ENCODE assay signal across 9 cellular contexts in genomic region chr9:63816742-63817621, GRCh38.
DNase-seq lines count a peak whose midpoint lies in the region; TF ChIP-seq lines count a peak whose summit lies in the region.
"Had no signal": no experiment of that assay in that cellular context is flagged by ENCODE, and none has a peak within 500 bp of the region (broad histone marks: within the 10 kb centered on the region; RNA-seq: fewer than 3 reads in every experiment).

No MANE protein-coding gene starts in this region.

- H3K27ac ChIP-seq in subcutaneous abdominal adipose tissue (ENCODE audit: low read depth, low read length): no peak overlapping the region

- H3K27ac Mint-ChIP-seq in activated T-cell treated with anti-CD3 and anti-CD28 coated beads, Interleukin-2, amount 50 U/mL, for 24 hours: peak overlapping the region; percentile 9
- no peak overlapping the region for H3K27ac Mint-ChIP-seq in nephron progenitor cell

- peak overlapping the region; percentile 53 for H3K4me3 ChIP-seq in fibroblast of pulmonary artery (replicated peaks; ENCODE audit: low read depth, low read length)
- H3K4me3 ChIP-seq in subcutaneous abdominal adipose tissue (ENCODE audit: low read depth in 1 of 5, low read length in 5 of 5): peak overlapping the region; percentile 29 to 61 (median 46)
- H3K4me3 ChIP-seq: HAP-1 had no signal

- no peaks in the 10 kb centered on the region for H3K36me3 ChIP-seq in subcutaneous abdominal adipose tissue (ENCODE audit: control insufficient read depth in 5 of 5, insufficient read depth in 5 of 5, low read length in 5 of 5)
- H3K36me3 ChIP-seq: HAP-1 had no signal

- peak overlapping the region; percentile 67 for H3K4me3 Mint-ChIP-seq in activated T-cell treated with anti-CD3 and anti-CD28 coated beads, Interleukin-2, amount 50 U/mL, for 24 hours
- peak overlapping the region; percentile 75 for H3K4me3 Mint-ChIP-seq in nephron progenitor cell

- peak overlapping the region in 1 of 5 donors; percentile 63 for H3K9ac ChIP-seq in subcutaneous abdominal adipose tissue (ENCODE audit: low read length in 5 of 5)

- DNase-seq in Ammon's horn (ENCODE audit: low spot score) (peak; percentile 92), GM20000 (ENCODE audit: low spot score) (peak; percentile 90), HT-29 (ENCODE audit: low spot score) (peak; percentile 8), fibroblast of pulmonary artery (ENCODE audit: low read depth) (peak; percentile 87), nephron progenitor cell (peak; percentile 90), NCI-H1694 treated with DMSO at 0.1 percent for 48 hours (lab: John Stamatoyannopoulos, UW) (no peak)
- DNase-seq in activated T-cell treated with anti-CD3 and anti-CD28 coated beads, Interleukin-2, amount 50 U/mL, for 24 hours: peak; percentile 80

- peaks cover 21% of the 10 kb centered on the region for H3K27me3 Mint-ChIP-seq in activated T-cell treated with anti-CD3 and anti-CD28 coated beads, Interleukin-2, amount 50 U/mL, for 24 hours
- H3K27me3 Mint-ChIP-seq in nephron progenitor cell (ENCODE audit: low read depth, poor library complexity): peaks cover 44% of the 10 kb centered on the region

- H3K36me3 Mint-ChIP-seq in activated T-cell treated with anti-CD3 and anti-CD28 coated beads, Interleukin-2, amount 50 U/mL, for 24 hours (ENCODE audit: low read depth): peaks cover 2% of the 10 kb centered on the region
- peaks cover 7% of the 10 kb centered on the region for H3K36me3 Mint-ChIP-seq in nephron progenitor cell (ENCODE audit: low read depth)

- H3K9me3 Mint-ChIP-seq in activated T-cell treated with anti-CD3 and anti-CD28 coated beads, Interleukin-2, amount 50 U/mL, for 24 hours: peaks cover 12% of the 10 kb centered on the region
- H3K9me3 Mint-ChIP-seq in nephron progenitor cell: peaks cover 61% of the 10 kb centered on the region

- H3K27me3 ChIP-seq in subcutaneous abdominal adipose tissue (ENCODE audit: control insufficient read depth in 5 of 5, insufficient read depth in 4 of 5, low read length in 5 of 5): peaks cover 5 to 15% (median 10%) of the 10 kb centered on the region in 5 donors

- peaks cover 7 to 25% (median 17%) of the 10 kb centered on the region in 5 donors for H3K9me3 ChIP-seq in subcutaneous abdominal adipose tissue (ENCODE audit: control insufficient read depth in 5 of 5, low read length in 5 of 5)
- H3K9me3 ChIP-seq: HAP-1 had no signal

- peaks cover 0 to 14% (median 6%) of the 10 kb centered on the region in 5 donors for H3K4me1 ChIP-seq in subcutaneous abdominal adipose tissue (ENCODE audit: control insufficient read depth in 5 of 5, insufficient read depth in 5 of 5, low read length in 5 of 5)
- H3K4me1 ChIP-seq: HAP-1 had no signal

- TF ChIP-seq CTCF in GM20000 (IDR thresholded peaks at IDR 0.05; ENCODE audit: extremely low read depth, missing control alignments): no peak
- no peak for TF ChIP-seq CTCF in fibroblast of pulmonary artery (IDR thresholded peaks at IDR 0.05; ENCODE audit: low read length, missing control alignments)
- TF ChIP-seq CTCF in nephron progenitor cell (IDR thresholded peaks at IDR 0.05): no peak

- peaks cover 17% of the 10 kb centered on the region for H3K4me1 Mint-ChIP-seq in activated T-cell treated with anti-CD3 and anti-CD28 coated beads, Interleukin-2, amount 50 U/mL, for 24 hours (ENCODE audit: low read depth)
- H3K4me1 Mint-ChIP-seq in nephron progenitor cell: peaks cover 13% of the 10 kb centered on the region
